ENCODE assay signal across 9 cellular contexts in the genomic region with DNA sequence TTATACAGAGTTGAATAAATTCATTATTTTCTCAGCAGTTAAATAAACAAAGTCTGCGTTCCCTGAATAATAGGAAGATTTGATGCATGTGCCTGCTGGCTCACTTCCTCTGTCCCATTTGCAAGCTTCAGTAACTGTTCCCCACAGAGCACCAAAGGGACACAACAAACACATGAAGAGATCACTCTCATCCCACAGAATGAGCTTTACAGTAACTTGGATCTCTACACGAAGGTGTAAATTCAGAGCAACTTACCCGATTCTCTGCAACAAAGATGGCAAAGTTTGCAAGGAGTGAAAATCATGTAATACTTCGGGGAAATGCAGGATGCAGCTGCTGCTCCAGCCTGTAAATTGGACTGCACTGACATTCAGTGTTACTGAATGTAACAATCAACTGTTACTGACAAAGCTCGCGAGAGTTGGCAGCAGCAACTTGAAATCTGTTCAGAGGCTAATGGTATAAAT. TPM values are rescaled to one million over a fixed set of nuclear protein-coding genes. Genes with fewer than 3 reads are reported as not detected.
DNase-seq lines count a peak whose midpoint lies in the region; ATAC-seq and TF ChIP-seq lines count a peak whose summit lies in the region.
"Had no signal": no experiment of that assay in that cellular context is flagged by ENCODE, and none has a peak within 500 bp of the region (broad histone marks: within the 10 kb centered on the region; RNA-seq: fewer than 3 reads in every experiment).

A gene (minus strand): TSS at position 366 of the 468 bp plus-strand sequence. CDS start 6,390 bp downstream, outside the sequence.

- intact Hi-C loops in posterior vena cava (cut with DNase I) = no loop called here

- ATAC-seq in GM18511 (IDR thresholded peaks at IDR 0.05; ENCODE audit: unreplicated experiment) = peak; percentile 43

- DNase-seq in fibroblast of villous mesenchyme (ENCODE audit: low read depth) (peak; percentile 10), posterior vena cava (ENCODE audit: low spot score) (peak; percentile 79), NCI-H226 (no peak), GM19240 (ENCODE audit: insufficient read length, low spot score) (no peak), T-helper 2 cell (no peak), NCI-H2171 treated with DMSO at 0.1 percent for 48 hours (lab: John Stamatoyannopoulos, UW) (no peak)
- DNase-seq: activated naive CD8-positive, alpha-beta T cell treated with anti-CD3 and anti-CD28 coated beads, Interleukin-2, amount 10 ng/mL, durations not matched to agents 7 days and 5 days had no signal

- no peak within 1 kb of the TSS for H3K4me3 ChIP-seq in fibroblast of villous mesenchyme (ENCODE audit: low read depth, low read length)

- TF ChIP-seq CTCF in fibroblast of villous mesenchyme (IDR thresholded peaks at IDR 0.05; ENCODE audit: insufficient read depth, low read depth, low read length) = no peak

TF ChIP-seq in PFSK-1, 5 proteins besides CTCF, POLR2A, EP300 and RAD21:
- TF ChIP-seq POLR2AphosphoS5 (IDR thresholded peaks at IDR 0.05; ENCODE audit: low read depth, low read length) (peak; percentile 96), SIN3A (IDR thresholded peaks at IDR 0.05; ENCODE audit: borderline replicate concordance, insufficient read depth, low read length) (no peak), FOXP2 (optimal IDR thresholded peaks at IDR 0.05; ENCODE audit: borderline replicate concordance, extremely low read depth, extremely low read length, insufficient read depth) (peak; percentile 20), TAF1 (IDR thresholded peaks at IDR 0.05; ENCODE audit: borderline replicate concordance, insufficient read depth, low read length) (peak; percentile 50; the same call in 1 of the 2 replicates)
- TF ChIP-seq, protein P1, sequence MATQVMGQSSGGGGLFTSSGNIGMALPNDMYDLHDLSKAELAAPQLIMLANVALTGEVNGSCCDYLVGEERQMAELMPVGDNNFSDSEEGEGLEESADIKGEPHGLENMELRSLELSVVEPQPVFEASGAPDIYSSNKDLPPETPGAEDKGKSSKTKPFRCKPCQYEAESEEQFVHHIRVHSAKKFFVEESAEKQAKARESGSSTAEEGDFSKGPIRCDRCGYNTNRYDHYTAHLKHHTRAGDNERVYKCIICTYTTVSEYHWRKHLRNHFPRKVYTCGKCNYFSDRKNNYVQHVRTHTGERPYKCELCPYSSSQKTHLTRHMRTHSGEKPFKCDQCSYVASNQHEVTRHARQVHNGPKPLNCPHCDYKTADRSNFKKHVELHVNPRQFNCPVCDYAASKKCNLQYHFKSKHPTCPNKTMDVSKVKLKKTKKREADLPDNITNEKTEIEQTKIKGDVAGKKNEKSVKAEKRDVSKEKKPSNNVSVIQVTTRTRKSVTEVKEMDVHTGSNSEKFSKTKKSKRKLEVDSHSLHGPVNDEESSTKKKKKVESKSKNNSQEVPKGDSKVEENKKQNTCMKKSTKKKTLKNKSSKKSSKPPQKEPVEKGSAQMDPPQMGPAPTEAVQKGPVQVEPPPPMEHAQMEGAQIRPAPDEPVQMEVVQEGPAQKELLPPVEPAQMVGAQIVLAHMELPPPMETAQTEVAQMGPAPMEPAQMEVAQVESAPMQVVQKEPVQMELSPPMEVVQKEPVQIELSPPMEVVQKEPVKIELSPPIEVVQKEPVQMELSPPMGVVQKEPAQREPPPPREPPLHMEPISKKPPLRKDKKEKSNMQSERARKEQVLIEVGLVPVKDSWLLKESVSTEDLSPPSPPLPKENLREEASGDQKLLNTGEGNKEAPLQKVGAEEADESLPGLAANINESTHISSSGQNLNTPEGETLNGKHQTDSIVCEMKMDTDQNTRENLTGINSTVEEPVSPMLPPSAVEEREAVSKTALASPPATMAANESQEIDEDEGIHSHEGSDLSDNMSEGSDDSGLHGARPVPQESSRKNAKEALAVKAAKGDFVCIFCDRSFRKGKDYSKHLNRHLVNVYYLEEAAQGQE (IDR thresholded peaks at IDR 0.05; ENCODE audit: insufficient read depth in 1 of 2, low read depth in 2 of 2, low read length in 2 of 2) = peak in 1 of 2 experiments; percentile 51; a peak in 1 of 4 replicates

RNA-seq across cellular contexts. Expression of the gene that starts here (rescaled TPM):
- 85.7 TPM for polyA plus RNA-seq in PFSK-1 (2012; ENCODE audit: insufficient read length, low read depth)
- total RNA-seq in fibroblast of villous mesenchyme = 1.6 and 2.6 TPM in 2 replicates
- total RNA-seq in posterior vena cava = 10 to 100 TPM; 14.0 to 35.6 TPM
- total RNA-seq: activated naive CD8-positive, alpha-beta T cell treated with anti-CD3 and anti-CD28 coated beads, Interleukin-2, amount 10 ng/mL, durations not matched to agents 7 days and 5 days had no signal

Comparison
In these comparisons a context has a peak if more than half of its experiments do, and no peak if none do; other contexts are left out.
1. DNase-seq: peak in fibroblast of villous mesenchyme (single experiment) and posterior vena cava (single experiment); none in NCI-H226 (single experiment), GM19240 (single experiment), T-helper 2 cell (0 of 5) and NCI-H2171 treated with DMSO at 0.1 percent for 48 hours (single experiment).